Comparison of ENCODE assay signal across 8 cellular contexts in the genomic region with DNA sequence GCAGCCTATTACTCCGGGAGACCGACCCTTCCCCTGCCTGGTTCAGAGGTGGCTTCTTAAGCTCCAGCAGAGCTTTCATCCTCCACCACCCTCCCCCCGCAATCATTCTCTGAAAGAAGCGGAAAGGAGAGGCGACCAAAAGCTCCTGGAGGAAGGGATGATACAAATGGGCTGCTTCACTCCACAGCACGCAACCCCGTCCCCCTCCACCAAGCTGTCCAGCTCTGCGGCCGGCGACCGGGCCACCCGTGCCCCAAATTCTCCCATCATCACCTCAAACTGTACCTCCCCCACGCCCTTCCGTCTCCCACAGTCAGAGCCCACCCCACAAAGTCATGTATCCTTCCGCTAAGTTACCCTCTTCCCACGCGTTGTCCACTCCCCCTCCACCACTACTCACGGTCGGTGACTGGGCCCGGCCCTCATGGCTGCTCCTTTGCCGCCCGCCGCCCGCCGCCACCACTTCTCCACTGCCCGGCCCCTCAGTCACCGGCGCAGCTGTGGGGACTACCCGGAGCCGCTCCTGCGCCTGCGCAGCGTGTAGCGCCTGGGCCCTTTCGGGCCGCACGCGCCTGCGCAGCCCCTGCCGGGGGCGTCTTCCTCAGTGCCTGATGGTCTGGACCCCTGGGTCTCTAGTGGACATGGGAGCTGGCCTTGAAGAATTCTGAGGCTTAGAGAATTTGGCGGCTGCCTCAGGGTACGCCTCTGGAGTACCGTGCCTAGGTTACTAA. TPM values are rescaled to one million over a fixed set of nuclear protein-coding genes. Genes with fewer than 3 reads are reported as not detected.
DNase-seq lines count a peak whose midpoint lies in the region; ATAC-seq, FAIRE-seq and TF ChIP-seq lines count a peak whose summit lies in the region.

A gene with protein sequence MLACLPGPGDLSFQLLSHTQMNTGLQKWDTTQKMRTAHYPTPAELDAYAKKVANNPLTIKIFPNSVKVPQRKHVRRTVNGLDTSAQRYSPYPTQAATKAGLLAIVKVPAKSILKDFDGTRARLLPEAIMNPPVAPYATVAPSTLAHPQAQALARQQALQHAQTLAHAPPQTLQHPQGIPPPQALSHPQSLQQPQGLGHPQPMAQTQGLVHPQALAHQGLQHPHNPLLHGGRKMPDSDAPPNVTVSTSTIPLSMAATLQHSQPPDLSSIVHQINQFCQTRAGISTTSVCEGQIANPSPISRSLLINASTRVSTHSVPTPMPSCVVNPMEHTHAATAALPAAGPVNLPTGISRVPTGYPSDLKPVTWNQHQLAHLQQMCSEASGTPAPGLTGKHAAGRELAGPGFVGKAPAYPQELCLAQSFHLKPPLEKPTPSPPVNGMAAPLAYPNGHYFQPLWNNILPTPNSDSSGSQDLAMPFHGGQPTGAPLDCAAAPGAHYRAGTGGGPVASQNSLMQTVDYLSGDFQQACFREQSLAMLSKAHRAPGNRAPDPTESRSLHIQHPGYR (minus strand): TSS at position 509 of the 731 bp plus-strand sequence. CDS start 76,123 bp downstream, outside the sequence.

- in situ Hi-C loops in astrocyte of the cerebellum (cut with HindIII; ENCODE audit: low sequenced_read_pairs) = no loop called here

- TF ChIP-seq CTCF in astrocyte of the cerebellum (IDR thresholded peaks at IDR 0.05; ENCODE audit: low read depth, low read length, missing control alignments) (no peak), hepatocyte (IDR thresholded peaks at IDR 0.05; ENCODE audit: poor library complexity) (no peak)

- ATAC-seq in HG02870 (IDR thresholded peaks at IDR 0.05; ENCODE audit: unreplicated experiment) (peak; percentile 61), aorta (ENCODE audit: low FRiP score) (peak; percentile 98)

- no peaks in the 10 kb centered on the region for H3K27me3 ChIP-seq in hepatocyte
- H3K27me3 ChIP-seq in aorta (ENCODE audit: control insufficient read depth in 1 of 2, insufficient read depth in 2 of 2, low read length in 1 of 2) = no peaks in the 10 kb centered on the region

- TF ChIP-seq POLR2A in GM12891 (IDR thresholded peaks at IDR 0.05; ENCODE audit: low read depth, low read length) = peak; percentile 36; the same call in 1 of the 2 replicates

- peak within 1 kb of the TSS; percentile 97 for H2AFZ ChIP-seq in hepatocyte

- intact Hi-C loops in aorta (cut with DNase I) = loop anchor here in 1 of 2 donors (5.0 kb wide), 1 partner anchor 80 kb away; no protein-coding TSS in a partner anchor

- DNase-seq in GM12891 (ENCODE audit: insufficient read length, low spot score) = peak; percentile 99
- peak; percentile 11 for DNase-seq in NCI-H187 treated with DMSO at 0.1 percent for 48 hours (lab: John Stamatoyannopoulos, UW)
- DNase-seq in T-helper 9 cell = peak; percentile 77
- peak; percentile 47 for DNase-seq in astrocyte of the cerebellum (ENCODE audit: low read depth)
- peak; percentile 94 for DNase-seq in hepatocyte (ENCODE audit: low spot score)
- peak; percentile 51 for DNase-seq in renal cortical epithelial cell (ENCODE audit: low read depth)
- peak; percentile 91 to 94 for DNase-seq in aorta

- no peaks in the 10 kb centered on the region for H3K9me2 ChIP-seq in hepatocyte (replicated peaks; ENCODE audit: insufficient read depth)

- H3K4me3 ChIP-seq in astrocyte of the cerebellum (ENCODE audit: low read depth, low read length) (peak within 1 kb of the TSS; percentile 95), hepatocyte (peak within 1 kb of the TSS; percentile 80), aorta (ENCODE audit: low read length in 2 of 2) (peak within 1 kb of the TSS; percentile 40 to 72)

- H3K9me3 ChIP-seq in hepatocyte (ENCODE audit: low read depth) (no peaks in the 10 kb centered on the region), aorta (ENCODE audit: control insufficient read depth, low read length) (no peaks in the 10 kb centered on the region)

- no peaks in the 10 kb centered on the region for H4K20me1 ChIP-seq in hepatocyte (ENCODE audit: insufficient read depth, poor library complexity, severe bottlenecking)

- H3K36me3 ChIP-seq in hepatocyte (replicated peaks; ENCODE audit: insufficient read depth, low read depth) (no peaks in the 10 kb centered on the region), aorta (ENCODE audit: control insufficient read depth in 1 of 2, insufficient read depth in 2 of 2, low read length in 1 of 2) (no peaks in the 10 kb centered on the region)

- peak within 1 kb of the TSS; percentile 95 for H3K4me2 ChIP-seq in hepatocyte

- H3K79me2 ChIP-seq in hepatocyte = peaks cover 55% of the 10 kb centered on the region

- H3K27ac ChIP-seq in hepatocyte (peak within 1 kb of the TSS; percentile 88), aorta (ENCODE audit: low read depth in 1 of 2, low read length in 2 of 2) (peak within 1 kb of the TSS in 1 of 2 donors; percentile 23)

- under 1% methylated on average over 41 of the region's 44 CpGs for WGBS in hepatocyte (ENCODE audit: low lambda C conversion rate, missing lambda C conversion rate)
- 0% methylated on average over 43 to 44 of the region's 44 CpGs for WGBS in aorta, 2 donors

- FAIRE-seq in GM12891 (lab: Jason Lieb, UNC) = peak; percentile 92

- peaks cover 5% of the 10 kb centered on the region for H3K4me1 ChIP-seq in hepatocyte (ENCODE audit: insufficient read depth)
- no peaks in the 10 kb centered on the region for H3K4me1 ChIP-seq in aorta (ENCODE audit: control insufficient read depth in 1 of 2, insufficient read depth in 2 of 2, low read length in 2 of 2)

TF ChIP-seq in GM12891, 5 proteins besides CTCF, POLR2A, EP300 and RAD21:
- no peak; the same call in 1 of the 2 replicates for TF ChIP-seq POLR2AphosphoS5 (IDR thresholded peaks at IDR 0.05; ENCODE audit: low read depth, low read length)
- TF ChIP-seq POU2F2 (IDR thresholded peaks at IDR 0.05; ENCODE audit: low read depth, low read length) = peak; percentile 57; the same call in 1 of the 2 replicates
- 0 out of 2 replicates have a peak, but pooled peaks have one; percentile 20 for TF ChIP-seq TAF1 (IDR thresholded peaks at IDR 0.05; ENCODE audit: low read depth, low read length)

RNA-seq across cellular contexts. Expression of the gene that starts here (rescaled TPM):
- 4.8 TPM for polyA plus RNA-seq in GM12891 (2012; ENCODE audit: low read depth, missing spikeins)
- total RNA-seq in hepatocyte (7.9 and 10.3 TPM in 2 replicates), renal cortical epithelial cell (1.4 and 14.9 TPM in 2 replicates), aorta (10 to 100 TPM; 18.4 to 18.7 TPM)
- polyA plus RNA-seq in hepatocyte (28.5 and 36.0 TPM in 2 replicates), aorta (1 to 10 TPM; 3.6 to 4.6 TPM)

Comparison
In these comparisons a context has a peak if more than half of its experiments do, and no peak if none do; other contexts are left out.
1. DNase-seq: peak in every context shown above with its lines; median percentile 99 in GM12891; 94 in hepatocyte; 92 in aorta; 77 in T-helper 9 cell; 51 in renal cortical epithelial cell; 47 in astrocyte of the cerebellum; 11 in NCI-H187 treated with DMSO at 0.1 percent for 48 hours.